In genomic region chr5:151523335-151523734, GRCh38 we compare ENCODE assay signal across 8 cellular contexts.
DNase-seq lines count a peak whose midpoint lies in the region; ATAC-seq, FAIRE-seq and TF ChIP-seq lines count a peak whose summit lies in the region.

No MANE protein-coding gene starts in this region.

- H3K27me3 ChIP-seq in cardiac muscle cell, result no peaks in the 10 kb centered on the region
- no peaks in the 10 kb centered on the region for H3K27me3 ChIP-seq in SJCRH30

- H3K36me3 ChIP-seq in cardiac muscle cell (no peaks in the 10 kb centered on the region), SJCRH30 (no peaks in the 10 kb centered on the region)

- ATAC-seq in Right ventricle myocardium superior (ENCODE audit: poor library complexity) (no peak), GM21717 (IDR thresholded peaks at IDR 0.05; ENCODE audit: unreplicated experiment) (peak; percentile 65)

- no peak for FAIRE-seq in HTR-8/SVneo (lab: Jason Lieb, UNC)

- no peak overlapping the region for H3K4me3 ChIP-seq in cardiac muscle cell
- H3K4me3 ChIP-seq in SJCRH30, result no peak overlapping the region

- H3K27ac ChIP-seq in cardiac muscle cell (no peak overlapping the region), SJCRH30 (no peak overlapping the region)

- intact Hi-C loops in Right ventricle myocardium superior (cut with DNase I), result no loop called here

- peak; percentile 68 for TF ChIP-seq CTCF in cardiac muscle cell (IDR thresholded peaks at IDR 0.05; ENCODE audit: low read depth, low read length)

- H3K4me1 ChIP-seq in cardiac muscle cell (ENCODE audit: low read depth), result no peaks in the 10 kb centered on the region
- no peaks in the 10 kb centered on the region for H3K4me1 ChIP-seq in SJCRH30

- peak; percentile 22 to 49 for DNase-seq in cardiac muscle cell (ENCODE audit: low read depth in 1 of 2, low spot score in 1 of 2)
- DNase-seq in Right ventricle myocardium superior, result no peak
- DNase-seq in HTR-8/SVneo (ENCODE audit: insufficient read length, low spot score), result peak; percentile 62
- peak; percentile 33 to 65 for DNase-seq in SJCRH30
- DNase-seq in cerebellar cortex (ENCODE audit: low spot score), result peak; percentile 77
- peak; percentile 58 for DNase-seq in myocyte (ENCODE audit: low read depth)
- no peak for DNase-seq in activated effector memory CD4-positive, alpha-beta T cell treated with Interleukin-2 at 50 U/mL for 16 hours

- H3K9me3 ChIP-seq in cardiac muscle cell (ENCODE audit: low read depth) (no peaks in the 10 kb centered on the region), SJCRH30 (replicated peaks) (no peaks in the 10 kb centered on the region)

Comparison
In these comparisons a context has a peak if more than half of its experiments do, and no peak if none do; other contexts are left out.
1. DNase-seq: peak in cardiac muscle cell (2 of 2), HTR-8/SVneo (single experiment), SJCRH30 (2 of 2), cerebellar cortex (single experiment) and myocyte (single experiment); none in Right ventricle myocardium superior (single experiment) and activated effector memory CD4-positive, alpha-beta T cell treated with Interleukin-2 at 50 U/mL for 16 hours (single experiment).